ENCODE assay signal across 1 cellular context in the genomic region with DNA sequence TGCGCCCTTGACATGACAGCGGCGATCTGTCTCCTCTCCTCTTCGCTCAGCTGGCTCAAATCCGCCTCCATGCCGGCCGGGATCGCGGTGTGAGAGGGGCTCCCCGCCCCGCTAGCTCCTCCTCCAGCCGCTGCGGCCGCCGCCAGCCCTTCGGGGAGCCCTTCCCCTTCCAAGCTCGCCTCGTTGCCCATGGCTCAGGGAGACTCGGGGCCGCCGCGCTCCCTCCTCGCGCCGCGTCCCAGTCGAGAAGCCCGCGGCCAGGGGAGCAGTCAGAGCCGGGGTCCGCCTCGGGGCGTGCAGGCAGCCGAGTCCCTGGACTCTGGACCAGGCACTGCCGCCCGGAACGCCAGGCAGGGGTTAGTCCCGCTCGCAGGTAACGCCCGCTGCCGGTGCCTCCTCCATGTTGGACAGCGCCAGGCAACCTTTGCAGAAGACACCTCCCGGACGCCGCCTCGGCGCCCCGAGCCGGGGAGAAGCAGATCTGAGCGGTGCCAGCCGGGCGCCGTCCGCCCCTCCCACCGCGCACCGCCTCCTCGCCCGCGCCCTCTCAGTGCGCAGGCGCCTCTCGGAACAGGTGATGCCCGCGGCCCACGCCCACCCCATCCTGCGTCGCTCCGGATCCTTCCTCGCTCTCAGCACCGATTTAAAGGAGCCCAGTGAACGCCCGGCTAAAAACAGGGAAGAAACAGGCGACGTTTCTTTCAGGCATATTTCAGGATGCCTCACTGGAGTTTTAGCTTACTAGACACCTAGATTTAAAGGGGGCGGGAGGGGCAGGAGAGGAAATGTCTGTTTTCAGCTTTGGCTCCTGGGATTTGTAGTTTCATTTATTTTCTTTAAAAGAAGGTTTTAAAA.
TF ChIP-seq lines count a peak whose summit lies in the region.

A gene with protein sequence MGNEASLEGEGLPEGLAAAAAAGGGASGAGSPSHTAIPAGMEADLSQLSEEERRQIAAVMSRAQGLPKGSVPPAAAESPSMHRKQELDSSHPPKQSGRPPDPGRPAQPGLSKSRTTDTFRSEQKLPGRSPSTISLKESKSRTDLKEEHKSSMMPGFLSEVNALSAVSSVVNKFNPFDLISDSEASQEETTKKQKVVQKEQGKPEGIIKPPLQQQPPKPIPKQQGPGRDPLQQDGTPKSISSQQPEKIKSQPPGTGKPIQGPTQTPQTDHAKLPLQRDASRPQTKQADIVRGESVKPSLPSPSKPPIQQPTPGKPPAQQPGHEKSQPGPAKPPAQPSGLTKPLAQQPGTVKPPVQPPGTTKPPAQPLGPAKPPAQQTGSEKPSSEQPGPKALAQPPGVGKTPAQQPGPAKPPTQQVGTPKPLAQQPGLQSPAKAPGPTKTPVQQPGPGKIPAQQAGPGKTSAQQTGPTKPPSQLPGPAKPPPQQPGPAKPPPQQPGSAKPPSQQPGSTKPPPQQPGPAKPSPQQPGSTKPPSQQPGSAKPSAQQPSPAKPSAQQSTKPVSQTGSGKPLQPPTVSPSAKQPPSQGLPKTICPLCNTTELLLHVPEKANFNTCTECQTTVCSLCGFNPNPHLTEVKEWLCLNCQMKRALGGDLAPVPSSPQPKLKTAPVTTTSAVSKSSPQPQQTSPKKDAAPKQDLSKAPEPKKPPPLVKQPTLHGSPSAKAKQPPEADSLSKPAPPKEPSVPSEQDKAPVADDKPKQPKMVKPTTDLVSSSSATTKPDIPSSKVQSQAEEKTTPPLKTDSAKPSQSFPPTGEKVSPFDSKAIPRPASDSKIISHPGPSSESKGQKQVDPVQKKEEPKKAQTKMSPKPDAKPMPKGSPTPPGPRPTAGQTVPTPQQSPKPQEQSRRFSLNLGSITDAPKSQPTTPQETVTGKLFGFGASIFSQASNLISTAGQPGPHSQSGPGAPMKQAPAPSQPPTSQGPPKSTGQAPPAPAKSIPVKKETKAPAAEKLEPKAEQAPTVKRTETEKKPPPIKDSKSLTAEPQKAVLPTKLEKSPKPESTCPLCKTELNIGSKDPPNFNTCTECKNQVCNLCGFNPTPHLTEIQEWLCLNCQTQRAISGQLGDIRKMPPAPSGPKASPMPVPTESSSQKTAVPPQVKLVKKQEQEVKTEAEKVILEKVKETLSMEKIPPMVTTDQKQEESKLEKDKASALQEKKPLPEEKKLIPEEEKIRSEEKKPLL (N-terminal part only) (minus strand): TSS at position 483 of the 855 bp plus-strand sequence. CDS start 292 bp downstream, at position 191.

TF ChIP-seq in HEK293, 187 proteins besides CTCF, POLR2A, EP300 and RAD21 (continued from another document and continues in another):
- no peak for TF ChIP-seq ZNF645 (tag by site-specific recombination; IDR thresholded peaks at IDR 0.05)
- TF ChIP-seq GLI2 (tag by site-specific recombination; IDR thresholded peaks at IDR 0.05; ENCODE audit: borderline replicate concordance, low read depth) = no peak
- TF ChIP-seq ZNF776 (tag by site-specific recombination; IDR thresholded peaks at IDR 0.05; ENCODE audit: borderline replicate concordance) = no peak
- TF ChIP-seq SP2 (tag by site-specific recombination; IDR thresholded peaks at IDR 0.05) = peak; percentile 72
- no peak for TF ChIP-seq TCF7L2 (IDR thresholded peaks at IDR 0.05; ENCODE audit: borderline replicate concordance, low read depth, low read length)
- no peak for TF ChIP-seq ZNF473 (tag by site-specific recombination; IDR thresholded peaks at IDR 0.05)
- no peak for TF ChIP-seq SALL2 (tag by site-specific recombination; IDR thresholded peaks at IDR 0.05; ENCODE audit: borderline replicate concordance)
- TF ChIP-seq, protein P1, sequence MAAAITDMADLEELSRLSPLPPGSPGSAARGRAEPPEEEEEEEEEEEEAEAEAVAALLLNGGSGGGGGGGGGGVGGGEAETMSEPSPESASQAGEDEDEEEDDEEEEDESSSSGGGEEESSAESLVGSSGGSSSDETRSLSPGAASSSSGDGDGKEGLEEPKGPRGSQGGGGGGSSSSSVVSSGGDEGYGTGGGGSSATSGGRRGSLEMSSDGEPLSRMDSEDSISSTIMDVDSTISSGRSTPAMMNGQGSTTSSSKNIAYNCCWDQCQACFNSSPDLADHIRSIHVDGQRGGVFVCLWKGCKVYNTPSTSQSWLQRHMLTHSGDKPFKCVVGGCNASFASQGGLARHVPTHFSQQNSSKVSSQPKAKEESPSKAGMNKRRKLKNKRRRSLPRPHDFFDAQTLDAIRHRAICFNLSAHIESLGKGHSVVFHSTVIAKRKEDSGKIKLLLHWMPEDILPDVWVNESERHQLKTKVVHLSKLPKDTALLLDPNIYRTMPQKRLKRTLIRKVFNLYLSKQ (tag by site-specific recombination; IDR thresholded peaks at IDR 0.05; ENCODE audit: borderline replicate concordance) = no peak
- TF ChIP-seq ZNF600 (tag by site-specific recombination; IDR thresholded peaks at IDR 0.05) = 0 out of 2 replicates have a peak, but pooled peaks have one; percentile 9
- no peak for TF ChIP-seq ZNF121 (tag by site-specific recombination; IDR thresholded peaks at IDR 0.05)
- peak; percentile 28; the same call in 1 of the 2 replicates for TF ChIP-seq ZNF629 (tag by site-specific recombination; IDR thresholded peaks at IDR 0.05)
- peak; percentile 87 for TF ChIP-seq ZBTB17 (tag by site-specific recombination; IDR thresholded peaks at IDR 0.05)
- TF ChIP-seq ZNF544 (tag by site-specific recombination; IDR thresholded peaks at IDR 0.05) = no peak
- TF ChIP-seq KLF16 (tag by site-specific recombination; IDR thresholded peaks at IDR 0.05) = 0 out of 2 replicates have a peak, but pooled peaks have one; percentile 19
- TF ChIP-seq ZNF785 (tag by site-specific recombination; IDR thresholded peaks at IDR 0.05) = no peak
- TF ChIP-seq, protein P2, sequence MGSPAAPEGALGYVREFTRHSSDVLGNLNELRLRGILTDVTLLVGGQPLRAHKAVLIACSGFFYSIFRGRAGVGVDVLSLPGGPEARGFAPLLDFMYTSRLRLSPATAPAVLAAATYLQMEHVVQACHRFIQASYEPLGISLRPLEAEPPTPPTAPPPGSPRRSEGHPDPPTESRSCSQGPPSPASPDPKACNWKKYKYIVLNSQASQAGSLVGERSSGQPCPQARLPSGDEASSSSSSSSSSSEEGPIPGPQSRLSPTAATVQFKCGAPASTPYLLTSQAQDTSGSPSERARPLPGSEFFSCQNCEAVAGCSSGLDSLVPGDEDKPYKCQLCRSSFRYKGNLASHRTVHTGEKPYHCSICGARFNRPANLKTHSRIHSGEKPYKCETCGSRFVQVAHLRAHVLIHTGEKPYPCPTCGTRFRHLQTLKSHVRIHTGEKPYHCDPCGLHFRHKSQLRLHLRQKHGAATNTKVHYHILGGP (tag by site-specific recombination; IDR thresholded peaks at IDR 0.05) = no peak
- TF ChIP-seq, protein P3, sequence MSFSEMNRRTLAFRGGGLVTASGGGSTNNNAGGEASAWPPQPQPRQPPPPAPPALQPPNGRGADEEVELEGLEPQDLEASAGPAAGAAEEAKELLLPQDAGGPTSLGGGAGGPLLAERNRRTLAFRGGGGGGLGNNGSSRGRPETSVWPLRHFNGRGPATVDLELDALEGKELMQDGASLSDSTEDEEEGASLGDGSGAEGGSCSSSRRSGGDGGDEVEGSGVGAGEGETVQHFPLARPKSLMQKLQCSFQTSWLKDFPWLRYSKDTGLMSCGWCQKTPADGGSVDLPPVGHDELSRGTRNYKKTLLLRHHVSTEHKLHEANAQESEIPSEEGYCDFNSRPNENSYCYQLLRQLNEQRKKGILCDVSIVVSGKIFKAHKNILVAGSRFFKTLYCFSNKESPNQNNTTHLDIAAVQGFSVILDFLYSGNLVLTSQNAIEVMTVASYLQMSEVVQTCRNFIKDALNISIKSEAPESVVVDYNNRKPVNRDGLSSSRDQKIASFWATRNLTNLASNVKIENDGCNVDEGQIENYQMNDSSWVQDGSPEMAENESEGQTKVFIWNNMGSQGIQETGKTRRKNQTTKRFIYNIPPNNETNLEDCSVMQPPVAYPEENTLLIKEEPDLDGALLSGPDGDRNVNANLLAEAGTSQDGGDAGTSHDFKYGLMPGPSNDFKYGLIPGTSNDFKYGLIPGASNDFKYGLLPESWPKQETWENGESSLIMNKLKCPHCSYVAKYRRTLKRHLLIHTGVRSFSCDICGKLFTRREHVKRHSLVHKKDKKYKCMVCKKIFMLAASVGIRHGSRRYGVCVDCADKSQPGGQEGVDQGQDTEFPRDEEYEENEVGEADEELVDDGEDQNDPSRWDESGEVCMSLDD (tag by site-specific recombination; IDR thresholded peaks at IDR 0.05) = peak; percentile 57; the same call in 1 of the 2 replicates
- TF ChIP-seq ZIC2 (tag by site-specific recombination; IDR thresholded peaks at IDR 0.05) = no peak; the same call in 1 of the 2 replicates
- TF ChIP-seq EGR2 (tag by site-specific recombination; IDR thresholded peaks at IDR 0.05; ENCODE audit: low read depth) = peak; percentile 57
- TF ChIP-seq ZNF664 (tag by site-specific recombination; IDR thresholded peaks at IDR 0.05) = no peak
- peak; percentile 62; the same call in 1 of the 2 replicates for TF ChIP-seq ZBTB20 (tag by site-specific recombination; IDR thresholded peaks at IDR 0.05)
- no peak for TF ChIP-seq ZNF223 (tag by site-specific recombination; IDR thresholded peaks at IDR 0.05)
- TF ChIP-seq ZNF292 (tag by site-specific recombination; IDR thresholded peaks at IDR 0.05; ENCODE audit: borderline replicate concordance, low read depth) = no peak
- 0 out of 2 replicates have a peak, but pooled peaks have one; percentile 1 for TF ChIP-seq PRDM10 (tag by site-specific recombination; IDR thresholded peaks at IDR 0.05)
- 0 out of 2 replicates have a peak, but pooled peaks have one; percentile 16 for TF ChIP-seq KLF17 (tag by site-specific recombination; IDR thresholded peaks at IDR 0.05)
- no peak for TF ChIP-seq ZNF214 (tag by site-specific recombination; IDR thresholded peaks at IDR 0.05; ENCODE audit: borderline replicate concordance)
- TF ChIP-seq MEIS1 (CRISPR knock-in tag; IDR thresholded peaks at IDR 0.05; ENCODE audit: borderline replicate concordance) = no peak
- TF ChIP-seq ZXDB (tag by site-specific recombination; IDR thresholded peaks at IDR 0.05) = 0 out of 2 replicates have a peak, but pooled peaks have one; percentile 49
- TF ChIP-seq, protein P4, sequence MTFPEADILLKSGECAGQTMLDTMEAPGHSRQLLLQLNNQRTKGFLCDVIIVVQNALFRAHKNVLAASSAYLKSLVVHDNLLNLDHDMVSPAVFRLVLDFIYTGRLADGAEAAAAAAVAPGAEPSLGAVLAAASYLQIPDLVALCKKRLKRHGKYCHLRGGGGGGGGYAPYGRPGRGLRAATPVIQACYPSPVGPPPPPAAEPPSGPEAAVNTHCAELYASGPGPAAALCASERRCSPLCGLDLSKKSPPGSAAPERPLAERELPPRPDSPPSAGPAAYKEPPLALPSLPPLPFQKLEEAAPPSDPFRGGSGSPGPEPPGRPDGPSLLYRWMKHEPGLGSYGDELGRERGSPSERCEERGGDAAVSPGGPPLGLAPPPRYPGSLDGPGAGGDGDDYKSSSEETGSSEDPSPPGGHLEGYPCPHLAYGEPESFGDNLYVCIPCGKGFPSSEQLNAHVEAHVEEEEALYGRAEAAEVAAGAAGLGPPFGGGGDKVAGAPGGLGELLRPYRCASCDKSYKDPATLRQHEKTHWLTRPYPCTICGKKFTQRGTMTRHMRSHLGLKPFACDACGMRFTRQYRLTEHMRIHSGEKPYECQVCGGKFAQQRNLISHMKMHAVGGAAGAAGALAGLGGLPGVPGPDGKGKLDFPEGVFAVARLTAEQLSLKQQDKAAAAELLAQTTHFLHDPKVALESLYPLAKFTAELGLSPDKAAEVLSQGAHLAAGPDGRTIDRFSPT (tag by site-specific recombination; IDR thresholded peaks at IDR 0.05) = peak; percentile 96
- no peak for TF ChIP-seq ZNF623 (tag by site-specific recombination; IDR thresholded peaks at IDR 0.05)
- no peak for TF ChIP-seq BCL11B (tag by site-specific recombination; IDR thresholded peaks at IDR 0.05; ENCODE audit: low read depth)
- TF ChIP-seq GLIS2 (tag by site-specific recombination; IDR thresholded peaks at IDR 0.05) = peak; percentile 17; the same call in 1 of the 2 replicates
